Comparison of ENCODE assay signal across 1 cellular context in genomic region chr1:190338829-190339228, GRCh38.
TF ChIP-seq lines count a peak whose summit lies in the region.

No MANE protein-coding gene starts in this region.

TF ChIP-seq in HEK293, 187 proteins besides CTCF, POLR2A, EP300 and RAD21 (continued from another document):
- TF ChIP-seq TSHZ1 (tag by site-specific recombination; IDR thresholded peaks at IDR 0.05; ENCODE audit: borderline replicate concordance) (no peak), ZNF510 (tag by site-specific recombination; IDR thresholded peaks at IDR 0.05; ENCODE audit: insufficient replicate concordance) (peak; percentile 32), ZNF324 (tag by site-specific recombination; IDR thresholded peaks at IDR 0.05) (no peak), ZNF623 (tag by site-specific recombination; IDR thresholded peaks at IDR 0.05) (peak; percentile 47; the same call in 1 of the 2 replicates), ZNF266 (tag by site-specific recombination; IDR thresholded peaks at IDR 0.05; ENCODE audit: low read depth) (0 out of 2 replicates have a peak, but pooled peaks have one; percentile 27), REST (tag by site-specific recombination; IDR thresholded peaks at IDR 0.05) (peak; percentile 54; the same call in 1 of the 2 replicates), ZNF747 (tag by site-specific recombination; IDR thresholded peaks at IDR 0.05) (no peak), ZNF394 (tag by site-specific recombination; IDR thresholded peaks at IDR 0.05; ENCODE audit: borderline replicate concordance) (peak; percentile 83; the same call in 1 of the 2 replicates), ZNF155 (tag by site-specific recombination; IDR thresholded peaks at IDR 0.05) (no peak), ZNF426 (tag by site-specific recombination; IDR thresholded peaks at IDR 0.05) (peak; percentile 71), ZNF140 (tag by site-specific recombination; IDR thresholded peaks at IDR 0.05) (peak; percentile 46; the same call in 1 of the 2 replicates), KLF10 (tag by site-specific recombination; IDR thresholded peaks at IDR 0.05) (no peak), BCL6B (tag by site-specific recombination; IDR thresholded peaks at IDR 0.05) (no peak), ZNF555 (tag by site-specific recombination; conservative IDR thresholded peaks at IDR 0.05) (peak; percentile 73), ZXDB (tag by site-specific recombination; IDR thresholded peaks at IDR 0.05) (peak; percentile 42; the same call in 1 of the 2 replicates), ZBTB11 (tag by site-specific recombination; conservative IDR thresholded peaks at IDR 0.05; ENCODE audit: low read depth) (peak; percentile 74), ZBTB7A (tag by site-specific recombination; IDR thresholded peaks at IDR 0.05; ENCODE audit: low read depth) (no peak), ZBTB8A (tag by site-specific recombination; IDR thresholded peaks at IDR 0.05) (0 out of 2 replicates have a peak, but pooled peaks have one; percentile 50), ZNF366 (tag by site-specific recombination; conservative IDR thresholded peaks at IDR 0.05) (no peak), ZNF837 (tag by site-specific recombination; IDR thresholded peaks at IDR 0.05) (no peak), ZNF449 (tag by site-specific recombination; IDR thresholded peaks at IDR 0.05) (no peak), ZNF560 (tag by site-specific recombination; IDR thresholded peaks at IDR 0.05; ENCODE audit: borderline replicate concordance) (0 out of 2 replicates have a peak, but pooled peaks have one; percentile 12), ZNF202 (tag by site-specific recombination; IDR thresholded peaks at IDR 0.05; ENCODE audit: borderline replicate concordance) (peak; percentile 75; the same call in 1 of the 2 replicates), BCL11A (tag by site-specific recombination; IDR thresholded peaks at IDR 0.05; ENCODE audit: low read depth) (no peak)
